Comparison of ENCODE assay signal across 2 cellular contexts in the genomic region with DNA sequence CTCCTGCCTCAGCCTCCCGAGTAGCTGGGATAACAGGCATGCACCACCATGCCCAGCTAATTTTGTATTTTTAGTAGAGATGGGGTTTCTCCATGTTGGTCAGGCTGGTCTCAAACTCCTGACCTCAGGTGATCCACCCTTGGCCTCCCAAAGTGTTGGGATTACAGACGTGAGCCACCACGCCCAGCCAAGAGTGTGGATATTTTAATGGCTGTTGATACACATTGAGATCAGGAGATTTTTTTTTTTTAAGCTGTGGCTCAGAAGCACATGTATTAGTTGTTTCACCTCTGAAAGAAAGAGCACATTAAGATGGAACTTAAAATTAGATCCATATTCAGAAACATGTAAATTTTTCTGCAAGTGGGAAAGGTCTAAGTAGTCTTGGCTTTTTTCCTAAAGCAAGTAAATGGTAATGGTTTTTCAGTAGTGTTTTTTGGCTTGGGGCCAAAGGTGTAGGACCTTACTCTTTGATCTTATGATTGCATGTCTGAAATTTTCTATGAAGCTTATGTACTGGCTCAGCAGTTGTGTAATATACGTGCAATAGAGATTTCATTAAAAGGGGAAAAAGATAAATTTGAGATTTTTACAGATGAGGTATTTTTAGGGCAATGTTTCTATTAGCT.
TF ChIP-seq lines count a peak whose summit lies in the region.

No MANE protein-coding gene starts in this region.

TF ChIP-seq in HEK293, 187 proteins besides CTCF, POLR2A, EP300 and RAD21 (continues in another document):
- TF ChIP-seq ZNF510 (tag by site-specific recombination; IDR thresholded peaks at IDR 0.05; ENCODE audit: insufficient replicate concordance) (peak; percentile 57), ZNF174 (tag by site-specific recombination; IDR thresholded peaks at IDR 0.05) (no peak), WT1 (tag by site-specific recombination; IDR thresholded peaks at IDR 0.05) (0 out of 2 replicates have a peak, but pooled peaks have one; percentile 28), ZNF558 (tag by site-specific recombination; IDR thresholded peaks at IDR 0.05) (0 out of 2 replicates have a peak, but pooled peaks have one; percentile 24), KLF7 (tag by site-specific recombination; IDR thresholded peaks at IDR 0.05; ENCODE audit: borderline replicate concordance) (peak; percentile 27; the same call in 1 of the 2 replicates), ZNF830 (tag by site-specific recombination; IDR thresholded peaks at IDR 0.05; ENCODE audit: low read depth) (peak; percentile 90), OSR2 (tag by site-specific recombination; IDR thresholded peaks at IDR 0.05) (peak; percentile 58; the same call in 1 of the 2 replicates), ZFP37 (tag by site-specific recombination; IDR thresholded peaks at IDR 0.05) (no peak), ZNF585B (tag by site-specific recombination; IDR thresholded peaks at IDR 0.05) (no peak), ZNF549 (tag by site-specific recombination; IDR thresholded peaks at IDR 0.05) (no peak; the same call in 1 of the 2 replicates), KLF8 (tag by site-specific recombination; IDR thresholded peaks at IDR 0.05) (0 out of 2 replicates have a peak, but pooled peaks have one; percentile 28), ZNF221 (tag by site-specific recombination; IDR thresholded peaks at IDR 0.05; ENCODE audit: borderline replicate concordance) (peak; percentile 57; the same call in 1 of the 2 replicates), ZNF660 (tag by site-specific recombination; IDR thresholded peaks at IDR 0.05) (peak; percentile 91), ZNF654 (tag by site-specific recombination; IDR thresholded peaks at IDR 0.05; ENCODE audit: low read depth) (no peak), ZNF521 (tag by site-specific recombination; IDR thresholded peaks at IDR 0.05) (no peak), PRDM1 (tag by site-specific recombination; IDR thresholded peaks at IDR 0.05) (0 out of 2 replicates have a peak, but pooled peaks have one; percentile 26), ZNF544 (tag by site-specific recombination; IDR thresholded peaks at IDR 0.05) (no peak; the same call in 1 of the 2 replicates), ZNF214 (tag by site-specific recombination; IDR thresholded peaks at IDR 0.05; ENCODE audit: borderline replicate concordance) (peak; percentile 69; the same call in 1 of the 2 replicates), ZNF311 (tag by site-specific recombination; IDR thresholded peaks at IDR 0.05; ENCODE audit: borderline replicate concordance) (no peak), ZNF37A (tag by site-specific recombination; IDR thresholded peaks at IDR 0.05) (peak; percentile 82), ZNF600 (tag by site-specific recombination; IDR thresholded peaks at IDR 0.05) (no peak), IKZF3 (tag by site-specific recombination; IDR thresholded peaks at IDR 0.05) (0 out of 2 replicates have a peak, but pooled peaks have one; percentile 63), ZFP69B (tag by site-specific recombination; IDR thresholded peaks at IDR 0.05) (0 out of 2 replicates have a peak, but pooled peaks have one; percentile 56), ZNF629 (tag by site-specific recombination; IDR thresholded peaks at IDR 0.05) (peak; percentile 55; the same call in 1 of the 2 replicates), ZBTB17 (tag by site-specific recombination; IDR thresholded peaks at IDR 0.05) (peak; percentile 66), ZSCAN30 (tag by site-specific recombination; IDR thresholded peaks at IDR 0.05) (0 out of 2 replicates have a peak, but pooled peaks have one; percentile 60), KLF10 (tag by site-specific recombination; IDR thresholded peaks at IDR 0.05) (peak; percentile 82), TCF7L2 (IDR thresholded peaks at IDR 0.05; ENCODE audit: borderline replicate concordance, low read depth, low read length) (peak; percentile 88), ZNF76 (tag by site-specific recombination; IDR thresholded peaks at IDR 0.05; ENCODE audit: borderline replicate concordance, low read depth) (0 out of 2 replicates have a peak, but pooled peaks have one; percentile 21), ZNF561 (tag by site-specific recombination; IDR thresholded peaks at IDR 0.05; ENCODE audit: borderline replicate concordance) (peak; percentile 59; the same call in 1 of the 2 replicates), ZNF335 (tag by site-specific recombination; conservative IDR thresholded peaks at IDR 0.05) (peak; percentile 23; the same call in 1 of the 2 replicates)
- TF ChIP-seq, protein P1, sequence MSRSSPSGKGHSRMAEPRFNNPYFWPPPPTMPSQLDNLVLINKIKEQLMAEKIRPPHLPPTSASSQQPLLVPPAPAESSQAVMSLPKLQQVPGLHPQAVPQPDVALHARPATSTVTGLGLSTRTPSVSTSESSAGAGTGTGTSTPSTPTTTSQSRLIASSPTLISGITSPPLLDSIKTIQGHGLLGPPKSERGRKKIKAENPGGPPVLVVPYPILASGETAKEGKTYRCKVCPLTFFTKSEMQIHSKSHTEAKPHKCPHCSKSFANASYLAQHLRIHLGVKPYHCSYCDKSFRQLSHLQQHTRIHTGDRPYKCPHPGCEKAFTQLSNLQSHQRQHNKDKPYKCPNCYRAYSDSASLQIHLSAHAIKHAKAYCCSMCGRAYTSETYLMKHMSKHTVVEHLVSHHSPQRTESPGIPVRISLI (tag by site-specific recombination; IDR thresholded peaks at IDR 0.05): peak; percentile 91
- TF ChIP-seq, protein P2, sequence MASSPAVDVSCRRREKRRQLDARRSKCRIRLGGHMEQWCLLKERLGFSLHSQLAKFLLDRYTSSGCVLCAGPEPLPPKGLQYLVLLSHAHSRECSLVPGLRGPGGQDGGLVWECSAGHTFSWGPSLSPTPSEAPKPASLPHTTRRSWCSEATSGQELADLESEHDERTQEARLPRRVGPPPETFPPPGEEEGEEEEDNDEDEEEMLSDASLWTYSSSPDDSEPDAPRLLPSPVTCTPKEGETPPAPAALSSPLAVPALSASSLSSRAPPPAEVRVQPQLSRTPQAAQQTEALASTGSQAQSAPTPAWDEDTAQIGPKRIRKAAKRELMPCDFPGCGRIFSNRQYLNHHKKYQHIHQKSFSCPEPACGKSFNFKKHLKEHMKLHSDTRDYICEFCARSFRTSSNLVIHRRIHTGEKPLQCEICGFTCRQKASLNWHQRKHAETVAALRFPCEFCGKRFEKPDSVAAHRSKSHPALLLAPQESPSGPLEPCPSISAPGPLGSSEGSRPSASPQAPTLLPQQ (tag by site-specific recombination; IDR thresholded peaks at IDR 0.05): peak; percentile 58; the same call in 1 of the 2 replicates
- TF ChIP-seq, protein P3, sequence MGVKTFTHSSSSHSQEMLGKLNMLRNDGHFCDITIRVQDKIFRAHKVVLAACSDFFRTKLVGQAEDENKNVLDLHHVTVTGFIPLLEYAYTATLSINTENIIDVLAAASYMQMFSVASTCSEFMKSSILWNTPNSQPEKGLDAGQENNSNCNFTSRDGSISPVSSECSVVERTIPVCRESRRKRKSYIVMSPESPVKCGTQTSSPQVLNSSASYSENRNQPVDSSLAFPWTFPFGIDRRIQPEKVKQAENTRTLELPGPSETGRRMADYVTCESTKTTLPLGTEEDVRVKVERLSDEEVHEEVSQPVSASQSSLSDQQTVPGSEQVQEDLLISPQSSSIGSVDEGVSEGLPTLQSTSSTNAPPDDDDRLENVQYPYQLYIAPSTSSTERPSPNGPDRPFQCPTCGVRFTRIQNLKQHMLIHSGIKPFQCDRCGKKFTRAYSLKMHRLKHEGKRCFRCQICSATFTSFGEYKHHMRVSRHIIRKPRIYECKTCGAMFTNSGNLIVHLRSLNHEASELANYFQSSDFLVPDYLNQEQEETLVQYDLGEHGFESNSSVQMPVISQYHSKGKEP (tag by site-specific recombination; IDR thresholded peaks at IDR 0.05): peak; percentile 92

TF ChIP-seq in HepG2, 621 proteins besides CTCF, POLR2A, EP300 and RAD21 (continues in another document):
- peak; percentile 54; the same call in 1 of the 2 replicates for TF ChIP-seq NCOA2 (CRISPR knock-in tag; IDR thresholded peaks at IDR 0.05)
- TF ChIP-seq SOX13 (IDR thresholded peaks at IDR 0.05): no peak
- TF ChIP-seq SOX13 (CRISPR knock-in tag; conservative IDR thresholded peaks at IDR 0.05 in 1 of 2, IDR thresholded peaks at IDR 0.05 in 1 of 2): peak in 1 of 2 experiments; percentile 46; a peak in 2 of 4 replicates
- TF ChIP-seq JDP2 (CRISPR knock-in tag; IDR thresholded peaks at IDR 0.05; ENCODE audit: borderline replicate concordance): no peak
- TF ChIP-seq DPF2 (CRISPR knock-in tag; IDR thresholded peaks at IDR 0.05; ENCODE audit: borderline replicate concordance, low read depth): 0 out of 2 replicates have a peak, but pooled peaks have one; percentile 33
- 0 out of 2 replicates have a peak, but pooled peaks have one; percentile 21 for TF ChIP-seq MAFF (IDR thresholded peaks at IDR 0.05; ENCODE audit: low read depth, low read length)
- peak; percentile 88 for TF ChIP-seq CEBPB (IDR thresholded peaks at IDR 0.05; ENCODE audit: borderline replicate concordance, low read depth, low read length)
- no peak for TF ChIP-seq ZNF879 (CRISPR knock-in tag; IDR thresholded peaks at IDR 0.05)
- peak; percentile 85 for TF ChIP-seq CEBPG (CRISPR knock-in tag; IDR thresholded peaks at IDR 0.05)
- 0 out of 4 replicates have a peak, but pooled peaks of 1 of the 2 experiments have one; percentile 6 for TF ChIP-seq MAFK (conservative IDR thresholded peaks at IDR 0.05 in 1 of 2, IDR thresholded peaks at IDR 0.05 in 1 of 2; ENCODE audit: low read length in 2 of 2)
- TF ChIP-seq KDM6A (CRISPR knock-in tag; IDR thresholded peaks at IDR 0.05; ENCODE audit: low read depth): no peak
- no peak for TF ChIP-seq ZFP82 (CRISPR knock-in tag; IDR thresholded peaks at IDR 0.05; ENCODE audit: borderline replicate concordance)
- no peak for TF ChIP-seq NFYB (CRISPR knock-in tag; IDR thresholded peaks at IDR 0.05)
- TF ChIP-seq, protein P4, sequence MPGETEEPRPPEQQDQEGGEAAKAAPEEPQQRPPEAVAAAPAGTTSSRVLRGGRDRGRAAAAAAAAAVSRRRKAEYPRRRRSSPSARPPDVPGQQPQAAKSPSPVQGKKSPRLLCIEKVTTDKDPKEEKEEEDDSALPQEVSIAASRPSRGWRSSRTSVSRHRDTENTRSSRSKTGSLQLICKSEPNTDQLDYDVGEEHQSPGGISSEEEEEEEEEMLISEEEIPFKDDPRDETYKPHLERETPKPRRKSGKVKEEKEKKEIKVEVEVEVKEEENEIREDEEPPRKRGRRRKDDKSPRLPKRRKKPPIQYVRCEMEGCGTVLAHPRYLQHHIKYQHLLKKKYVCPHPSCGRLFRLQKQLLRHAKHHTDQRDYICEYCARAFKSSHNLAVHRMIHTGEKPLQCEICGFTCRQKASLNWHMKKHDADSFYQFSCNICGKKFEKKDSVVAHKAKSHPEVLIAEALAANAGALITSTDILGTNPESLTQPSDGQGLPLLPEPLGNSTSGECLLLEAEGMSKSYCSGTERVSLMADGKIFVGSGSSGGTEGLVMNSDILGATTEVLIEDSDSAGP (CRISPR knock-in tag; IDR thresholded peaks at IDR 0.05; ENCODE audit: borderline replicate concordance): no peak
- TF ChIP-seq MIXL1 (CRISPR knock-in tag; IDR thresholded peaks at IDR 0.05): 0 out of 2 replicates have a peak, but pooled peaks have one; percentile 36
- TF ChIP-seq SIX1 (CRISPR knock-in tag; IDR thresholded peaks at IDR 0.05; ENCODE audit: borderline replicate concordance): no peak
- TF ChIP-seq NR2F6 (IDR thresholded peaks at IDR 0.05): no peak
- TF ChIP-seq NR2F6 (CRISPR knock-in tag; IDR thresholded peaks at IDR 0.05): 0 out of 2 replicates have a peak, but pooled peaks have one; percentile 14
- TF ChIP-seq, protein P5, sequence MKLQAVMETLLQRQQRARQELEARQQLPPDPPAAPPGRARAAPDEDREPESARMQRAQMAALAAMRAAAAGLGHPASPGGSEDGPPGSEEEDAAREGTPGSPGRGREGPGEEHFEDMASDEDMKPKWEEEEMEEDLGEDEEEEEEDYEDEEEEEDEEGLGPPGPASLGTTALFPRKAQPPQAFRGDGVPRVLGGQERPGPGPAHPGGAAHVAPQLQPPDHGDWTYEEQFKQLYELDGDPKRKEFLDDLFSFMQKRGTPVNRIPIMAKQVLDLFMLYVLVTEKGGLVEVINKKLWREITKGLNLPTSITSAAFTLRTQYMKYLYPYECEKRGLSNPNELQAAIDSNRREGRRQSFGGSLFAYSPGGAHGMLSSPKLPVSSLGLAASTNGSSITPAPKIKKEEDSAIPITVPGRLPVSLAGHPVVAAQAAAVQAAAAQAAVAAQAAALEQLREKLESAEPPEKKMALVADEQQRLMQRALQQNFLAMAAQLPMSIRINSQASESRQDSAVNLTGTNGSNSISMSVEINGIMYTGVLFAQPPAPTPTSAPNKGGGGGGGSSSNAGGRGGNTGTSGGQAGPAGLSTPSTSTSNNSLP (IDR thresholded peaks at IDR 0.05; ENCODE audit: low read depth, low read length): peak; percentile 81
- TF ChIP-seq RARA (CRISPR knock-in tag; IDR thresholded peaks at IDR 0.05): 0 out of 2 replicates have a peak, but pooled peaks have one; percentile 4
- TF ChIP-seq, protein P6, sequence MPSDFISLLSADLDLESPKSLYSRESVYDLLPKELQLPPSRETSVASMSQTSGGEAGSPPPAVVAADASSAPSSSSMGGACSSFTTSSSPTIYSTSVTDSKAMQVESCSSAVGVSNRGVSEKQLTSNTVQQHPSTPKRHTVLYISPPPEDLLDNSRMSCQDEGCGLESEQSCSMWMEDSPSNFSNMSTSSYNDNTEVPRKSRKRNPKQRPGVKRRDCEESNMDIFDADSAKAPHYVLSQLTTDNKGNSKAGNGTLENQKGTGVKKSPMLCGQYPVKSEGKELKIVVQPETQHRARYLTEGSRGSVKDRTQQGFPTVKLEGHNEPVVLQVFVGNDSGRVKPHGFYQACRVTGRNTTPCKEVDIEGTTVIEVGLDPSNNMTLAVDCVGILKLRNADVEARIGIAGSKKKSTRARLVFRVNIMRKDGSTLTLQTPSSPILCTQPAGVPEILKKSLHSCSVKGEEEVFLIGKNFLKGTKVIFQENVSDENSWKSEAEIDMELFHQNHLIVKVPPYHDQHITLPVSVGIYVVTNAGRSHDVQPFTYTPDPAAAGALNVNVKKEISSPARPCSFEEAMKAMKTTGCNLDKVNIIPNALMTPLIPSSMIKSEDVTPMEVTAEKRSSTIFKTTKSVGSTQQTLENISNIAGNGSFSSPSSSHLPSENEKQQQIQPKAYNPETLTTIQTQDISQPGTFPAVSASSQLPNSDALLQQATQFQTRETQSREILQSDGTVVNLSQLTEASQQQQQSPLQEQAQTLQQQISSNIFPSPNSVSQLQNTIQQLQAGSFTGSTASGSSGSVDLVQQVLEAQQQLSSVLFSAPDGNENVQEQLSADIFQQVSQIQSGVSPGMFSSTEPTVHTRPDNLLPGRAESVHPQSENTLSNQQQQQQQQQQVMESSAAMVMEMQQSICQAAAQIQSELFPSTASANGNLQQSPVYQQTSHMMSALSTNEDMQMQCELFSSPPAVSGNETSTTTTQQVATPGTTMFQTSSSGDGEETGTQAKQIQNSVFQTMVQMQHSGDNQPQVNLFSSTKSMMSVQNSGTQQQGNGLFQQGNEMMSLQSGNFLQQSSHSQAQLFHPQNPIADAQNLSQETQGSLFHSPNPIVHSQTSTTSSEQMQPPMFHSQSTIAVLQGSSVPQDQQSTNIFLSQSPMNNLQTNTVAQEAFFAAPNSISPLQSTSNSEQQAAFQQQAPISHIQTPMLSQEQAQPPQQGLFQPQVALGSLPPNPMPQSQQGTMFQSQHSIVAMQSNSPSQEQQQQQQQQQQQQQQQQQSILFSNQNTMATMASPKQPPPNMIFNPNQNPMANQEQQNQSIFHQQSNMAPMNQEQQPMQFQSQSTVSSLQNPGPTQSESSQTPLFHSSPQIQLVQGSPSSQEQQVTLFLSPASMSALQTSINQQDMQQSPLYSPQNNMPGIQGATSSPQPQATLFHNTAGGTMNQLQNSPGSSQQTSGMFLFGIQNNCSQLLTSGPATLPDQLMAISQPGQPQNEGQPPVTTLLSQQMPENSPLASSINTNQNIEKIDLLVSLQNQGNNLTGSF (CRISPR knock-in tag; IDR thresholded peaks at IDR 0.05): no peak
- TF ChIP-seq HMG20A (CRISPR knock-in tag; IDR thresholded peaks at IDR 0.05; ENCODE audit: borderline replicate concordance): peak; percentile 49; the same call in 1 of the 2 replicates
- TF ChIP-seq TCF7 (IDR thresholded peaks at IDR 0.05; ENCODE audit: low read depth): peak; percentile 79
- no peak for TF ChIP-seq CENPT (CRISPR knock-in tag; IDR thresholded peaks at IDR 0.05; ENCODE audit: low read depth)
- 0 out of 2 replicates have a peak, but pooled peaks have one; percentile 23 for TF ChIP-seq CREM (IDR thresholded peaks at IDR 0.05)
- TF ChIP-seq CREM (CRISPR knock-in tag; IDR thresholded peaks at IDR 0.05): no peak
- TF ChIP-seq ZNF501 (CRISPR knock-in tag; IDR thresholded peaks at IDR 0.05): no peak
- peak; percentile 46; the same call in 1 of the 2 replicates for TF ChIP-seq FOXA3 (CRISPR knock-in tag; IDR thresholded peaks at IDR 0.05)
